ENCODE assay signal across 32 cellular contexts in the genomic region with DNA sequence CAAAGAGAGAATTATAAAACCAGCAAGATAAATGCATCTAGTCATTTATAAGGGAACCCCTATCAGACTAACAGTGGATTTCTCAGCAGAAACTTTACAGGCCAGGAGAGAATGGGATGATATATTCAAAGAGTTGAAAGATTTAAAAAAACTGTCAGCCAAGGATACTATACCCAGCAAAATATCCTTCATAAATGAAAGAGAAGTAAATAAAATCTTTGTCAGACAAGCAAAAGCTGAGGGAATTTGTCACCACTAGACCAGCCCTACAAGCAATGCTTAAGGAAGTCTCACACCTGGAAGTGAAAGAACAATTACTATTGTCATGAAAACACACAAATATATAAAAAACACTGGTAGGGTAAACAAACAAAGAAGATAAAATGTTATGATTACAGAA.
"Had no signal": no experiment of that assay in that cellular context is flagged by ENCODE, and none has a peak within 500 bp of the region (broad histone marks: within the 10 kb centered on the region; RNA-seq: fewer than 3 reads in every experiment).

No MANE protein-coding gene starts in this region.

- H3K36me3 Mint-ChIP-seq: activated CD4-positive, alpha-beta memory T cell treated with anti-CD3 and anti-CD28 coated beads for 36 hours; activated naive CD8-positive, alpha-beta T cell treated with anti-CD3 and anti-CD28 coated beads for 36 hours had no signal

- DNase-seq: activated B cell treated with CpG ODN at 0.5 μM for 24 hours; activated CD4-positive, alpha-beta memory T cell treated with anti-CD3 and anti-CD28 coated beads for 36 hours; activated CD4-positive, alpha-beta T cell treated with anti-CD3 and anti-CD28 coated beads for 4 hours; activated CD4-positive, alpha-beta T cell treated with anti-CD3 and anti-CD28 coated beads, Interleukin-2, amount 50 U/mL, for 1 hour; activated CD4-positive, CD25-positive, alpha-beta regulatory T cell treated with anti-CD3 and anti-CD28 coated beads, Interleukin-2, amount 50 U/mL, for 72 hours; activated effector memory CD4-positive, alpha-beta T cell treated with anti-CD3 and anti-CD28 coated beads, Interleukin-2, amount 50 U/mL, for 16 hours; activated naive CD4-positive, alpha-beta T cell; activated naive CD4-positive, alpha-beta T cell treated with anti-CD3 and anti-CD28 coated beads, Interleukin-2, amount 50 U/mL, for 16 hours; activated naive CD8-positive, alpha-beta T cell treated with anti-CD3 and anti-CD28 coated beads for 36 hours; activated T-cell treated with anti-CD3 and anti-CD28 coated beads, Interleukin-2, amount 50 U/mL, for 1 hour; activated T-cell treated with anti-CD3 and anti-CD28 coated beads, Interleukin-2, amount 50 U/mL, for 72 hours; amniotic stem cell; aorta; brain microvascular endothelial cell; MM.1S; MV-4-11; NCI-H1092; NCI-H1436 treated with DMSO at 0.1 percent for 48 hours; NCI-H187; NCI-H2029 treated with DMSO at 0.1 percent for 48 hours; NCI-H345; NCI-H524 treated with DMSO at 0.1 percent for 48 hours; Right ventricle myocardium superior; SW 1271; T-helper 1 cell; T-helper 2 cell; T-helper 9 cell had no signal

- H3K27ac Mint-ChIP-seq: activated B cell treated with CpG ODN at 0.5 μM for 24 hours; activated CD4-positive, alpha-beta memory T cell treated with anti-CD3 and anti-CD28 coated beads for 36 hours; activated naive CD8-positive, alpha-beta T cell treated with anti-CD3 and anti-CD28 coated beads for 36 hours; activated T-cell treated with anti-CD3 and anti-CD28 coated beads, Interleukin-2, amount 50 U/mL, for 72 hours; activated T-helper 17 cell treated with anti-CD3 and anti-CD28 coated beads, Interleukin-2, amount 50 U/mL, for 72 hours had no signal

- H3K9ac ChIP-seq: KMS-11 had no signal

- H3K4me1 Mint-ChIP-seq: activated B cell treated with CpG ODN at 0.5 μM for 24 hours; activated naive CD8-positive, alpha-beta T cell treated with anti-CD3 and anti-CD28 coated beads for 36 hours; activated T-helper 17 cell treated with anti-CD3 and anti-CD28 coated beads, Interleukin-2, amount 50 U/mL, for 72 hours; central memory CD8-positive, alpha-beta T cell had no signal

- H3K27me3 ChIP-seq: brain microvascular endothelial cell, cardiac muscle cell had no signal

- H3K27ac ChIP-seq: brain microvascular endothelial cell, cardiac muscle cell, KMS-11, VCaP had no signal

- H3K36me3 ChIP-seq: brain microvascular endothelial cell, cardiac muscle cell had no signal

- H3K4me2 ChIP-seq: KMS-11 had no signal

- ATAC-seq: activated T-cell treated with anti-CD3 and anti-CD28 coated beads, Interleukin-2, amount 50 U/mL, for 72 hours; activated T-helper 17 cell treated with anti-CD3 and anti-CD28 coated beads, Interleukin-2, amount 50 U/mL, for 72 hours had no signal

- H3K4me3 ChIP-seq: cardiac muscle cell had no signal

- H3K27me3 Mint-ChIP-seq: activated B cell treated with CpG ODN at 0.5 μM for 24 hours; activated CD4-positive, alpha-beta memory T cell treated with anti-CD3 and anti-CD28 coated beads for 36 hours; activated T-helper 17 cell treated with anti-CD3 and anti-CD28 coated beads, Interleukin-2, amount 50 U/mL, for 72 hours; central memory CD8-positive, alpha-beta T cell had no signal

- H3K4me3 Mint-ChIP-seq: activated B cell treated with CpG ODN at 0.5 μM for 24 hours; activated CD4-positive, alpha-beta memory T cell treated with anti-CD3 and anti-CD28 coated beads for 36 hours; activated naive CD8-positive, alpha-beta T cell treated with anti-CD3 and anti-CD28 coated beads for 36 hours; activated T-cell treated with anti-CD3 and anti-CD28 coated beads, Interleukin-2, amount 50 U/mL, for 72 hours; activated T-helper 17 cell treated with anti-CD3 and anti-CD28 coated beads, Interleukin-2, amount 50 U/mL, for 72 hours; central memory CD8-positive, alpha-beta T cell had no signal
